ENCODE assay signal across 8 cellular contexts in the genomic region with DNA sequence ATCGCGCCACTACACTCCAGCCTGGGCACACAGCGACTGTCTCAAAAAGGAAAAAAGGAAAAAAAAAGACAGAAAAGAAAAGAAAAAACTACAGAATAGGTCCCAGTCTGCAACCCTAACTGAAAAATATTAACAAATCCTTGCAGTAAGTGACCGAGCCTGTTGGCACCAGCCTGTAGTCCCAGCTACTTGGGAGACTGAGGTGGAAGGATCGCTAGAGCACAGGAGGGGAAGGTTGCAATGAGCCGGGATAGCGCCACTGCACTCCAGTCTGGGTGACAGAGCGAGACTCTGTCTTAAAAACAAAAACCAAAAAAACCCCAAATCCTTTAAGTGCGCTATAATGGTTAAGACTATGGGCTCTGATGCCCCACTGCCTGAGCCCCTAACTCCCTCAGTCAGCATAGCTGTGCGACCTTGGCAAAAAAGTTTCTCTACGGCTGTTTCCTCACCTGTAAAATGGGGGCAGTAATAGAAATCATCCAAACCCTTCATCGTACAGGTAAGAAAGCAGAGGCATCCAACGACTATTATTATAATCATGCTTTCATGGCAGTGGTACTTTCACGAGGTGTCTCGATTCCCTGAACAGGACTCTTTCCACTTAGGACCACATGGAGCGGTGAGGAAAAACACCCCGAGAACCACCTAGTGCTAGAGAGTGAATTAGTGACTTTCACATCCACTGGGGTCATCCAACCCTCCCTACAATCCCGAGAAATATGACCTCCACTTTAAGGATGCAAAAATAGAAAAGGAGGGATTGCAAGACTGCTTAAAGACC. TPM values are rescaled to one million over a fixed set of nuclear protein-coding genes. Genes with fewer than 3 reads are reported as not detected.
DNase-seq lines count a peak whose midpoint lies in the region; FAIRE-seq and TF ChIP-seq lines count a peak whose summit lies in the region.

No MANE protein-coding gene starts in this region.

- no peak overlapping the region for H2AFZ ChIP-seq in H1 (ENCODE audit: low read length)

- H2BK12ac ChIP-seq in H1 (ENCODE audit: low read depth, low read length): no peak overlapping the region

- peak overlapping the region; percentile 10 for H4K5ac ChIP-seq in H1 (ENCODE audit: insufficient read length, low read depth, low read length)

- no peak overlapping the region for H3K23ac ChIP-seq in H1 (ENCODE audit: insufficient read length)

- H3K27me3 ChIP-seq in H1 (replicated peaks in 1 of 4; ENCODE audit: control insufficient read depth in 3 of 4, extremely low read depth in 1 of 4, insufficient read depth in 3 of 4, low read length in 3 of 4) (no peaks in the 10 kb centered on the region), muscle layer of colon (ENCODE audit: control insufficient read depth in 1 of 2, insufficient read depth in 2 of 2, low read length in 2 of 2) (no peaks in the 10 kb centered on the region)

- no peak overlapping the region for H3K14ac ChIP-seq in H1 (ENCODE audit: insufficient read length)

- peaks cover 14 to 51% of the 10 kb centered on the region in 2 experiments; a peak in 3 of 4 replicates for H3K79me2 ChIP-seq in H1 (ENCODE audit: control insufficient read depth in 1 of 2, insufficient read depth in 2 of 2, low read length in 2 of 2)

- DNase-seq in activated CD4-positive, alpha-beta T cell treated with anti-CD3 and anti-CD28 coated beads for 48 hours: peak; percentile 17
- no peak for DNase-seq in activated CD4-positive, alpha-beta T cell treated with anti-CD3 and anti-CD28 coated beads, Interleukin-2, amount 50 U/mL, for 1 hour
- DNase-seq in RWPE1 (ENCODE audit: low spot score) (no peak), H1 (ENCODE audit: low read depth in 1 of 2, low spot score in 2 of 2) (no peak), COLO829 (ENCODE audit: low spot score) (no peak), T-helper 9 cell (no peak), NCI-H510A (lab: John Stamatoyannopoulos, UW) (no peak)

- H4K8ac ChIP-seq in H1 (ENCODE audit: extremely low read depth, insufficient read depth, low read length): peak overlapping the region; percentile 86; the same call in 1 of the 2 replicates

- peak overlapping the region; percentile 7 for H3K56ac ChIP-seq in H1 (replicated peaks; ENCODE audit: insufficient read length, low read depth, low read length)

- H2AK5ac ChIP-seq in H1 (ENCODE audit: low read depth, low read length): no peak overlapping the region

- no peaks in the 10 kb centered on the region for H4K20me1 ChIP-seq in H1 (replicated peaks in 1 of 2; ENCODE audit: control insufficient read depth in 1 of 2, insufficient read depth in 2 of 2, low read length in 2 of 2)

- H3K4ac ChIP-seq in H1 (replicated peaks; ENCODE audit: insufficient read length, low read depth, low read length): peak overlapping the region; percentile 82

- H3K9ac ChIP-seq in H1 (replicated peaks in 1 of 4; ENCODE audit: extremely low read depth in 1 of 4, low read depth in 3 of 4, low read length in 3 of 4) (peak overlapping the region; percentile 81 to 92 (median 88)), muscle layer of colon (ENCODE audit: low read length) (peak overlapping the region; percentile 97)

- peak overlapping the region; percentile 63 to 87 for H3K4me2 ChIP-seq in H1 (ENCODE audit: insufficient read depth in 1 of 2, low read depth in 2 of 2, low read length in 2 of 2)

- H3K4me3 ChIP-seq in H1 (ENCODE audit: extremely low read depth in 1 of 4, insufficient read depth in 2 of 4, low read depth in 3 of 4, low read length in 4 of 4) (peak overlapping the region; percentile 92 to 97 (median 94)), muscle layer of colon (ENCODE audit: low read depth in 1 of 2, low read length in 2 of 2) (peak overlapping the region; percentile 89 to 99)

- TF ChIP-seq CTCF in RWPE1 (conservative IDR thresholded peaks at IDR 0.05; ENCODE audit: low read depth): no peak
- TF ChIP-seq CTCF in H1 (IDR thresholded peaks at IDR 0.05; ENCODE audit: control extremely low read depth in 1 of 3, insufficient read depth in 1 of 3, low read depth in 1 of 3, low read length in 3 of 3): no peak

- POLR2A ChIA-PET in RWPE1 (lab: Yijun Ruan, JAX; ENCODE audit: low non-redundant PET) (interaction anchor here (0.5 to 0.7 kb wide), 3 partner anchors 46 to 264 kb away, joined by 3 to 8 read pairs (median 4); no protein-coding TSS in a partner anchor), H1 (lab: Charles Lee; ENCODE audit: partially characterized antibody) (interaction anchor here (0.8 to 5.6 kb wide), 12 partner anchors 10 to 336 kb away, joined by 3 to 42 read pairs (median 4); no protein-coding TSS in a partner anchor)

- peaks cover 1 to 16% (median 5%) of the 10 kb centered on the region in 4 experiments; a peak in 7 of 8 replicates for H3K36me3 ChIP-seq in H1 (ENCODE audit: control insufficient read depth in 2 of 4, insufficient read depth in 4 of 4, low read length in 3 of 4)
- H3K36me3 ChIP-seq in muscle layer of colon (ENCODE audit: insufficient read depth, low read length): peaks cover 11% of the 10 kb centered on the region

- H2BK15ac ChIP-seq in H1 (ENCODE audit: low read length): no peak overlapping the region

- peaks cover 0 to 12% (median 6%) of the 10 kb centered on the region in 4 experiments; a peak in 5 of 7 replicates for H3K4me1 ChIP-seq in H1 (replicated peaks in 1 of 4; ENCODE audit: control insufficient read depth in 3 of 4, insufficient read depth in 4 of 4, low read length in 3 of 4)
- H3K4me1 ChIP-seq in muscle layer of colon (ENCODE audit: insufficient read depth, low read length): peaks cover 16% of the 10 kb centered on the region

- H3K18ac ChIP-seq in H1 (ENCODE audit: extremely low read depth, low read length): no peak overlapping the region

- no peak for FAIRE-seq in H1 (lab: Jason Lieb, UNC)

- peak overlapping the region; percentile 21 for H2BK120ac ChIP-seq in H1 (replicated peaks; ENCODE audit: low read depth, low read length)

- H2BK20ac ChIP-seq in H1 (ENCODE audit: low read length): no peak overlapping the region

- no peak for TF ChIP-seq RAD21 in H1 (IDR thresholded peaks at IDR 0.05 in 1 of 2, conservative IDR thresholded peaks at IDR 0.05 in 1 of 2; ENCODE audit: low read depth in 2 of 2, low read length in 2 of 2)

- 5% methylated on average over 18 of the region's 18 CpGs; no CpG with 5 or more reads in 1 of the 2 experiments for WGBS in H1 (ENCODE audit: extremely low coverage in 1 of 2, insufficient coverage in 1 of 2, insufficient read length in 1 of 2, insufficient replicate concordance in 2 of 2, low coverage in 1 of 2, low lambda C conversion rate in 2 of 2, missing lambda C conversion rate in 1 of 2), 2 experiments

- CTCF ChIA-PET in RWPE1 (lab: Yijun Ruan, JAX): interaction anchor here (0.6 to 1.5 kb wide), 5 partner anchors 27 to 257 kb away, joined by 3 to 9 read pairs (median 4); no protein-coding TSS in a partner anchor
- CTCF ChIA-PET in H1 (lab: Charles Lee; ENCODE audit: partially characterized antibody): interaction anchor here (0.7 to 2.9 kb wide), 8 partner anchors 10 to 262 kb away, joined by 4 to 12 read pairs (median 6); no protein-coding TSS in a partner anchor

- H4K91ac ChIP-seq in H1 (replicated peaks; ENCODE audit: insufficient read length, low read length): peak overlapping the region; percentile 51

- H2BK5ac ChIP-seq in H1 (ENCODE audit: low read depth, low read length): peak overlapping the region; percentile 82

- no peak for TF ChIP-seq POLR2A in H1 (IDR thresholded peaks at IDR 0.05; ENCODE audit: control extremely low read depth in 1 of 2, low read depth in 2 of 2, low read length in 2 of 2)

- H3K27ac ChIP-seq in RWPE1 (peak overlapping the region; percentile 76), H1 (ENCODE audit: low read depth, low read length) (peak overlapping the region; percentile 74), muscle layer of colon (ENCODE audit: low read depth, low read length) (peak overlapping the region; percentile 85)

- TF ChIP-seq EP300 in H1 (IDR thresholded peaks at IDR 0.05; ENCODE audit: borderline replicate concordance in 1 of 2, low read depth in 2 of 2, low read length in 2 of 2): no peak

- peaks cover 2% of the 10 kb centered on the region; the same call in 1 of the 2 replicates for H3K23me2 ChIP-seq in H1 (ENCODE audit: low read depth, low read length)

- peaks cover 8% of the 10 kb centered on the region for H3K79me1 ChIP-seq in H1 (ENCODE audit: low read depth, low read length)

- H3K9me3 ChIP-seq in H1 (ENCODE audit: insufficient read depth in 2 of 2, low read depth in 1 of 2, low read length in 1 of 2): no peaks in the 10 kb centered on the region
- H3K9me3 ChIP-seq in muscle layer of colon (ENCODE audit: low read length): no peaks in the 10 kb centered on the region

TF ChIP-seq in H1, 55 proteins besides CTCF, POLR2A, EP300 and RAD21:
- TF ChIP-seq RXRA (IDR thresholded peaks at IDR 0.05; ENCODE audit: insufficient read depth, low read depth, low read length): no peak
- 0 out of 4 replicates have a peak, but pooled peaks of 1 of the 2 experiments have one; percentile 32 for TF ChIP-seq SIN3A (conservative IDR thresholded peaks at IDR 0.05 in 1 of 2, IDR thresholded peaks at IDR 0.05 in 1 of 2; ENCODE audit: low read depth in 1 of 2, low read length in 2 of 2)
TF ChIP-seq in H1: peak in this region for 1.

RNA-seq across cellular contexts. Expression of a gene that starts 0.8 kb away (rescaled TPM):
- 389 and 406 TPM in 2 replicates for total RNA-seq in H1 (2021; fragmentation: NEBNext Ultra II Directional; extraction: Animal tissue kit (Norgen Biotek cat#: 25700))
- 277 and 508 TPM in 2 replicates for polyA plus RNA-seq in H1 (2011; rRNA removed)
- 339 TPM for polyA plus RNA-seq in H1 (2011; cell fraction: cytosol; rRNA removed)
- polyA plus RNA-seq in H1 (2011; cell fraction: nucleus; rRNA removed): 107 TPM
- polyA plus RNA-seq in H1 (2012, experiment 1 of 2): 385 to 924 TPM (median 902 TPM) in 4 replicates
- 199 TPM for polyA plus RNA-seq in H1 (2012, experiment 2 of 2)
- polyA plus RNA-seq in H1 (2013, experiment 1 of 2): 691 TPM
- polyA plus RNA-seq in H1 (2013, experiment 2 of 2): 740 TPM
- 61.9 and 62.2 TPM in 2 replicates for polyA minus RNA-seq in H1 (2011; rRNA and poly(A)+ RNA removed)
- 93.4 TPM for polyA minus RNA-seq in H1 (2011; cell fraction: cytosol; rRNA and poly(A)+ RNA removed)
- polyA minus RNA-seq in H1 (2011; cell fraction: nucleus; rRNA and poly(A)+ RNA removed): 146 TPM
